ENCODE assay signal across 24 cellular contexts in genomic region chr14:103250888-103251287, GRCh38.
DNase-seq lines count a peak whose midpoint lies in the region; FAIRE-seq and TF ChIP-seq lines count a peak whose summit lies in the region.
"Had no signal": no experiment of that assay in that cellular context is flagged by ENCODE, and none has a peak within 500 bp of the region (broad histone marks: within the 10 kb centered on the region; RNA-seq: fewer than 3 reads in every experiment).

No MANE protein-coding gene starts in this region.

- H3K9me3 Mint-ChIP-seq in Calu3 (ENCODE audit: low read depth, unreplicated experiment) (no peaks in the 10 kb centered on the region), type B pancreatic cell (no peaks in the 10 kb centered on the region)
- H3K9me3 Mint-ChIP-seq in activated T-helper 2 cell treated with anti-CD3 and anti-CD28 coated beads, Interferon-gamma antibody, Interleukin-2, Interleukin-4, amounts not matched to agents 10 μg/mL and 5 μg/mL and 100 μg/mL, durations not matched to agents 14 hours and 24 hours and 36 hours = no peaks in the 10 kb centered on the region
- H3K9me3 Mint-ChIP-seq: CD4-positive, alpha-beta T cell had no signal

- H3K27me3 Mint-ChIP-seq in Calu3 (ENCODE audit: unreplicated experiment) = no peaks in the 10 kb centered on the region
- H3K27me3 Mint-ChIP-seq in type B pancreatic cell = no peaks in the 10 kb centered on the region
- no peaks in the 10 kb centered on the region for H3K27me3 Mint-ChIP-seq in activated T-helper 2 cell treated with anti-CD3 and anti-CD28 coated beads, Interferon-gamma antibody, Interleukin-2, Interleukin-4, amounts not matched to agents 10 μg/mL and 5 μg/mL and 100 μg/mL, durations not matched to agents 14 hours and 24 hours and 36 hours (ENCODE audit: low read depth)

- H3K36me3 ChIP-seq in hepatocyte (replicated peaks; ENCODE audit: insufficient read depth, low read depth) (no peaks in the 10 kb centered on the region), neuronal stem cell (replicated peaks in 1 of 2; ENCODE audit: control insufficient read depth in 2 of 2, insufficient read depth in 2 of 2, low read length in 2 of 2) (no peaks in the 10 kb centered on the region)
- H3K36me3 ChIP-seq: BLaER1 had no signal

- FAIRE-seq in frontal cortex (lab: Jason Lieb, UNC) = no peak
- FAIRE-seq: G401.6, GM12878 had no signal

- H3K4me3 Mint-ChIP-seq in Calu3 (ENCODE audit: low read depth, unreplicated experiment) (no peak overlapping the region), type B pancreatic cell (no peak overlapping the region)
- no peak overlapping the region for H3K4me3 Mint-ChIP-seq in activated T-helper 2 cell treated with anti-CD3 and anti-CD28 coated beads, Interferon-gamma antibody, Interleukin-2, Interleukin-4, amounts not matched to agents 10 μg/mL and 5 μg/mL and 100 μg/mL, durations not matched to agents 14 hours and 24 hours and 36 hours (ENCODE audit: low read depth)
- H3K4me3 Mint-ChIP-seq: CD4-positive, alpha-beta T cell; IgD-negative memory B cell had no signal

- H2BK120ac ChIP-seq in neuronal stem cell (ENCODE audit: low read depth, low read length) = no peak overlapping the region

- peaks cover 49% of the 10 kb centered on the region for H3K4me1 Mint-ChIP-seq in Calu3 (ENCODE audit: low read depth, unreplicated experiment)
- H3K4me1 Mint-ChIP-seq in type B pancreatic cell (ENCODE audit: unreplicated experiment) = peaks cover 12% of the 10 kb centered on the region
- no peaks in the 10 kb centered on the region for H3K4me1 Mint-ChIP-seq in activated T-helper 2 cell treated with anti-CD3 and anti-CD28 coated beads, Interferon-gamma antibody, Interleukin-2, Interleukin-4, amounts not matched to agents 10 μg/mL and 5 μg/mL and 100 μg/mL, durations not matched to agents 14 hours and 24 hours and 36 hours (ENCODE audit: low read depth)
- H3K4me1 Mint-ChIP-seq: IgD-negative memory B cell had no signal

- no peaks in the 10 kb centered on the region for H3K79me1 ChIP-seq in neuronal stem cell (ENCODE audit: low read depth, low read length)

- H3K4me3 ChIP-seq in hepatocyte = no peak overlapping the region
- no peak overlapping the region for H3K4me3 ChIP-seq in neuronal stem cell (ENCODE audit: low read length in 2 of 2)
- H3K4me3 ChIP-seq: BLaER1, GM12878 had no signal

- DNase-seq in Calu3 = no peak
- peak; percentile 64 for DNase-seq in NCI-H226
- DNase-seq in hepatocyte (ENCODE audit: low spot score) = no peak
- no peak for DNase-seq in type B pancreatic cell (ENCODE audit: extremely low spot score, unreplicated experiment)
- DNase-seq in activated T-helper 2 cell treated with anti-CD3 and anti-CD28 coated beads, Interferon-gamma antibody, Interleukin-2, Interleukin-4, amounts not matched to agents 10 μg/mL and 5 μg/mL and 100 μg/mL, durations not matched to agents 14 hours and 24 hours and 36 hours (ENCODE audit: low spot score) = no peak
- no peak for DNase-seq in neuronal stem cell (ENCODE audit: low spot score)
- DNase-seq in frontal cortex (ENCODE audit: low spot score in 2 of 2) = no peak
- DNase-seq: 8988T; CD4-positive, alpha-beta T cell; GOT3; HCEC 1CT; NCI-H1092 treated with DMSO at 0.1 percent for 48 hours; NCI-H1436; NCI-H187; NCI-H2081 treated with DMSO at 0.1 percent for 48 hours; NCI-H2171 treated with DMSO at 0.1 percent for 48 hours; NCI-H524; NCI-H774; SHP77 had no signal

- H3K9ac ChIP-seq in neuronal stem cell (ENCODE audit: low read depth, low read length, poor library complexity) = no peak overlapping the region
- H3K9ac ChIP-seq: BLaER1 had no signal

- intact Hi-C loops in Calu3 (cut with micrococcal nuclease; ENCODE audit: unreplicated experiment) = no loop called here
- intact Hi-C loops in activated T-helper 2 cell treated with anti-CD3 and anti-CD28 coated beads, Interferon-gamma antibody, Interleukin-2, Interleukin-4, amounts not matched to agents 10 μg/mL and 5 μg/mL and 100 μg/mL, durations not matched to agents 14 hours and 24 hours and 36 hours (cut with micrococcal nuclease) = no loop called here

- no peak overlapping the region for H2BK15ac ChIP-seq in neuronal stem cell (ENCODE audit: low read length)

- H3K4ac ChIP-seq in neuronal stem cell (ENCODE audit: low read length) = no peak overlapping the region

- no peak overlapping the region for H2AK5ac ChIP-seq in neuronal stem cell (ENCODE audit: low read depth, low read length)

- H3K23ac ChIP-seq in neuronal stem cell (ENCODE audit: low read depth, low read length, poor library complexity) = no peak overlapping the region

- CTCF ChIA-PET in Calu3 (lab: Charles Lee) = interaction anchor here (1.2 to 1.4 kb wide), 2 partner anchors 10 to 101 kb away, joined by 3 to 5 read pairs; no protein-coding TSS in a partner anchor

- H3K79me2 ChIP-seq in hepatocyte = no peaks in the 10 kb centered on the region

- H4K91ac ChIP-seq in neuronal stem cell (ENCODE audit: low read depth, low read length, poor library complexity) = no peak overlapping the region

- H2AFZ ChIP-seq in hepatocyte = no peak overlapping the region
- H2AFZ ChIP-seq in neuronal stem cell (ENCODE audit: low read length) = no peak overlapping the region

- H3K18ac ChIP-seq in neuronal stem cell (ENCODE audit: low read length) = no peak overlapping the region

- peaks cover 6% of the 10 kb centered on the region for H3K4me1 ChIP-seq in hepatocyte (ENCODE audit: insufficient read depth)
- no peaks in the 10 kb centered on the region for H3K4me1 ChIP-seq in neuronal stem cell (ENCODE audit: control insufficient read depth in 2 of 2, insufficient read depth in 1 of 2, low read depth in 1 of 2, low read length in 2 of 2)
- H3K4me1 ChIP-seq: BLaER1 had no signal

- H2BK12ac ChIP-seq in neuronal stem cell (ENCODE audit: low read length) = no peak overlapping the region

- no peak overlapping the region for H2BK5ac ChIP-seq in neuronal stem cell (ENCODE audit: low read length)

- H3K27ac Mint-ChIP-seq in Calu3 (ENCODE audit: unreplicated experiment) = peak overlapping the region; percentile 33
- H3K27ac Mint-ChIP-seq in type B pancreatic cell = peak overlapping the region; percentile 64
- no peak overlapping the region for H3K27ac Mint-ChIP-seq in activated T-helper 2 cell treated with anti-CD3 and anti-CD28 coated beads, Interferon-gamma antibody, Interleukin-2, Interleukin-4, amounts not matched to agents 10 μg/mL and 5 μg/mL and 100 μg/mL, durations not matched to agents 14 hours and 24 hours and 36 hours
- H3K27ac Mint-ChIP-seq: CD4-positive, alpha-beta T cell; IgD-negative memory B cell had no signal

- TF ChIP-seq CTCF in Calu3 (IDR thresholded peaks at IDR 0.05; ENCODE audit: unreplicated experiment) (no peak), hepatocyte (IDR thresholded peaks at IDR 0.05; ENCODE audit: poor library complexity) (no peak), type B pancreatic cell (conservative IDR thresholded peaks at IDR 0.05) (no peak)

- no TSS peak for BruUV-seq in Calu3 (replicated peaks; lab: Mats Ljungman, UMichigan)

- peaks cover 9% of the 10 kb centered on the region for H3K36me3 Mint-ChIP-seq in Calu3 (ENCODE audit: insufficient read depth, unreplicated experiment)
- no peaks in the 10 kb centered on the region for H3K36me3 Mint-ChIP-seq in type B pancreatic cell
- no peaks in the 10 kb centered on the region for H3K36me3 Mint-ChIP-seq in activated T-helper 2 cell treated with anti-CD3 and anti-CD28 coated beads, Interferon-gamma antibody, Interleukin-2, Interleukin-4, amounts not matched to agents 10 μg/mL and 5 μg/mL and 100 μg/mL, durations not matched to agents 14 hours and 24 hours and 36 hours (ENCODE audit: low read depth)
- H3K36me3 Mint-ChIP-seq: IgD-negative memory B cell had no signal

- H3K9me3 ChIP-seq in hepatocyte (ENCODE audit: low read depth) (no peaks in the 10 kb centered on the region), neuronal stem cell (replicated peaks in 1 of 2; ENCODE audit: control insufficient read depth in 2 of 2, insufficient read depth in 1 of 2, low read depth in 1 of 2, low read length in 2 of 2) (peaks cover 0 to 2% of the 10 kb centered on the region in 2 donors)

- 89% methylated on average over 2 of the region's 2 CpGs for WGBS in hepatocyte (ENCODE audit: low lambda C conversion rate, missing lambda C conversion rate)
- WGBS in neuronal stem cell (ENCODE audit: extremely low coverage in 2 of 2, insufficient read length in 2 of 2, insufficient replicate concordance in 1 of 2), 2 donors = no CpG with 5 or more reads among the region's 2 CpGs

- no peaks in the 10 kb centered on the region for H4K20me1 ChIP-seq in hepatocyte (ENCODE audit: insufficient read depth, poor library complexity, severe bottlenecking)
- H4K20me1 ChIP-seq: BLaER1 had no signal

- H3K14ac ChIP-seq in neuronal stem cell (ENCODE audit: low read length) = no peak overlapping the region

- H4K8ac ChIP-seq in neuronal stem cell (ENCODE audit: low read depth, low read length) = no peak overlapping the region

- H3K4me2 ChIP-seq in hepatocyte = no peak overlapping the region
- H3K4me2 ChIP-seq in neuronal stem cell (ENCODE audit: insufficient read depth, low read length, poor library complexity, severe bottlenecking) = no peak overlapping the region
- H3K4me2 ChIP-seq: BLaER1 had no signal

- H3K27me3 ChIP-seq in hepatocyte (no peaks in the 10 kb centered on the region), neuronal stem cell (ENCODE audit: control insufficient read depth in 3 of 3, insufficient read depth in 3 of 3, low read depth in 1 of 3, low read length in 3 of 3) (no peaks in the 10 kb centered on the region)
- H3K27me3 ChIP-seq: BLaER1 had no signal

- H3K27ac ChIP-seq in hepatocyte (peak overlapping the region; percentile 39), neuronal stem cell (replicated peaks; ENCODE audit: low read length) (no peak overlapping the region)
- H3K27ac ChIP-seq: BLaER1, RWPE1 had no signal

- no peaks in the 10 kb centered on the region for H3K9me2 ChIP-seq in hepatocyte (replicated peaks; ENCODE audit: insufficient read depth)
